Comparison of ENCODE assay signal across 15 cellular contexts in genomic region chr15:45001180-45001579, GRCh38. TPM values are rescaled to one million over a fixed set of nuclear protein-coding genes. Genes with fewer than 3 reads are reported as not detected.
"Had no signal": no experiment of that assay in that cellular context is flagged by ENCODE, and none has a peak within 500 bp of the region (broad histone marks: within the 10 kb centered on the region; RNA-seq: fewer than 3 reads in every experiment).

No MANE protein-coding gene starts in this region.

RNA-seq across cellular contexts. Expression of gene TERB2, which starts 44.7 kb away (rescaled TPM):
- total RNA-seq: activated B cell treated with CpG ODN at 0.5 μM for 24 hours; activated CD4-positive, alpha-beta memory T cell treated with anti-CD3 and anti-CD28 coated beads for 36 hours; activated CD4-positive, alpha-beta memory T cell treated with anti-CD3 and anti-CD28 coated beads, Interleukin-2, amount 10 ng/mL, durations not matched to agents 7 days and 5 days; activated CD4-positive, alpha-beta T cell treated with anti-CD3 and anti-CD28 coated beads for 36 hours; activated CD4-positive, alpha-beta T cell treated with anti-CD3 and anti-CD28 coated beads, Interleukin-2, amount 10 ng/mL, durations not matched to agents 24 days and 14 days; activated CD4-positive, alpha-beta T cell treated with anti-CD3 and anti-CD28 coated beads, Interleukin-2, amount 10 ng/mL, durations not matched to agents 7 days and 5 days; activated CD8-positive, alpha-beta memory T cell treated with anti-CD3 and anti-CD28 coated beads for 36 hours; activated CD8-positive, alpha-beta memory T cell treated with anti-CD3 and anti-CD28 coated beads, Interleukin-2, amount 10 ng/mL, durations not matched to agents 7 days and 5 days; activated CD8-positive, alpha-beta T cell treated with anti-CD3 and anti-CD28 coated beads for 36 hours; activated CD8-positive, alpha-beta T cell treated with anti-CD3 and anti-CD28 coated beads, Interleukin-2, amount 10 ng/mL, durations not matched to agents 7 days and 5 days; T-cell; T-helper 1 cell treated with Interleukin-12 subunit alpha and Interleukin-12 subunit beta and Interleukin-4 antibody, amounts not matched to agents 30 ng/mL and 1 ng/mL, for 36 hours; T-helper 17 cell; T-helper 2 cell treated with Interferon-gamma antibody and Interleukin-4, amounts not matched to agents 100 ng/mL and 5 ng/mL, for 36 hours; WTC11 had no signal
